ENCODE assay signal across 1 cellular context in genomic region chr1:41516168-41516961, GRCh38.
A peak's percentile ranks its signal among the peaks of the same experiment; 100 is the strongest.
TF ChIP-seq lines count a peak whose summit lies in the region.

No MANE protein-coding gene starts in this region.

TF ChIP-seq in HepG2, 621 proteins besides CTCF, POLR2A, EP300 and RAD21 (continued from another document and continues in another):
- TF ChIP-seq ZNF687 (CRISPR knock-in tag; IDR thresholded peaks at IDR 0.05) (peak; percentile 55), ZNF143 (CRISPR knock-in tag; IDR thresholded peaks at IDR 0.05) (no peak), EEA1 (CRISPR knock-in tag; IDR thresholded peaks at IDR 0.05; ENCODE audit: borderline replicate concordance) (no peak), KDM2A (CRISPR knock-in tag; IDR thresholded peaks at IDR 0.05; ENCODE audit: borderline replicate concordance, low read depth) (peak; percentile 58; the same call in 1 of the 2 replicates), ZNF207 (IDR thresholded peaks at IDR 0.05; ENCODE audit: borderline replicate concordance) (no peak), BCL6 (CRISPR knock-in tag; IDR thresholded peaks at IDR 0.05) (no peak), ZNF776 (CRISPR knock-in tag; IDR thresholded peaks at IDR 0.05) (no peak), TEAD3 (CRISPR knock-in tag; optimal IDR thresholded peaks at IDR 0.05; ENCODE audit: borderline replicate concordance) (peak; percentile 38), SOX6 (IDR thresholded peaks at IDR 0.05) (no peak), SOX6 (CRISPR knock-in tag; IDR thresholded peaks at IDR 0.05) (no peak), ZFX (CRISPR knock-in tag; IDR thresholded peaks at IDR 0.05; ENCODE audit: low read depth) (no peak), ZNF782 (CRISPR knock-in tag; IDR thresholded peaks at IDR 0.05; ENCODE audit: borderline replicate concordance) (no peak), SALL2 (CRISPR knock-in tag; IDR thresholded peaks at IDR 0.05) (peak; percentile 51; the same call in 1 of the 2 replicates), ZBTB20 (CRISPR knock-in tag; IDR thresholded peaks at IDR 0.05; ENCODE audit: borderline replicate concordance, low read depth) (no peak), AFF4 (CRISPR knock-in tag; IDR thresholded peaks at IDR 0.05) (no peak), BORCS8-MEF2B (CRISPR knock-in tag; IDR thresholded peaks at IDR 0.05) (0 out of 2 replicates have a peak, but pooled peaks have one; percentile 35), ZSCAN20 (CRISPR knock-in tag; IDR thresholded peaks at IDR 0.05; ENCODE audit: borderline replicate concordance) (no peak), ZNF296 (CRISPR knock-in tag; conservative IDR thresholded peaks at IDR 0.05) (no peak), ZBTB46 (CRISPR knock-in tag; IDR thresholded peaks at IDR 0.05; ENCODE audit: borderline replicate concordance) (no peak), SOX13 (IDR thresholded peaks at IDR 0.05) (no peak), SOX13 (CRISPR knock-in tag; conservative IDR thresholded peaks at IDR 0.05 in 1 of 2, IDR thresholded peaks at IDR 0.05 in 1 of 2) (no peak), KLF11 (CRISPR knock-in tag; IDR thresholded peaks at IDR 0.05) (no peak), REPIN1 (CRISPR knock-in tag; IDR thresholded peaks at IDR 0.05; ENCODE audit: borderline replicate concordance, low read depth) (no peak), NFE2L2 (IDR thresholded peaks at IDR 0.05; ENCODE audit: low read length) (no peak), ZNF10 (CRISPR knock-in tag; IDR thresholded peaks at IDR 0.05; ENCODE audit: borderline replicate concordance, low read depth) (no peak), SP2 (CRISPR knock-in tag; IDR thresholded peaks at IDR 0.05) (no peak), GABPB1 (CRISPR knock-in tag; IDR thresholded peaks at IDR 0.05) (peak; percentile 64; the same call in 1 of the 2 replicates), ZBTB8A (CRISPR knock-in tag; IDR thresholded peaks at IDR 0.05; ENCODE audit: borderline replicate concordance, low read depth) (no peak)
- TF ChIP-seq, protein P1, sequence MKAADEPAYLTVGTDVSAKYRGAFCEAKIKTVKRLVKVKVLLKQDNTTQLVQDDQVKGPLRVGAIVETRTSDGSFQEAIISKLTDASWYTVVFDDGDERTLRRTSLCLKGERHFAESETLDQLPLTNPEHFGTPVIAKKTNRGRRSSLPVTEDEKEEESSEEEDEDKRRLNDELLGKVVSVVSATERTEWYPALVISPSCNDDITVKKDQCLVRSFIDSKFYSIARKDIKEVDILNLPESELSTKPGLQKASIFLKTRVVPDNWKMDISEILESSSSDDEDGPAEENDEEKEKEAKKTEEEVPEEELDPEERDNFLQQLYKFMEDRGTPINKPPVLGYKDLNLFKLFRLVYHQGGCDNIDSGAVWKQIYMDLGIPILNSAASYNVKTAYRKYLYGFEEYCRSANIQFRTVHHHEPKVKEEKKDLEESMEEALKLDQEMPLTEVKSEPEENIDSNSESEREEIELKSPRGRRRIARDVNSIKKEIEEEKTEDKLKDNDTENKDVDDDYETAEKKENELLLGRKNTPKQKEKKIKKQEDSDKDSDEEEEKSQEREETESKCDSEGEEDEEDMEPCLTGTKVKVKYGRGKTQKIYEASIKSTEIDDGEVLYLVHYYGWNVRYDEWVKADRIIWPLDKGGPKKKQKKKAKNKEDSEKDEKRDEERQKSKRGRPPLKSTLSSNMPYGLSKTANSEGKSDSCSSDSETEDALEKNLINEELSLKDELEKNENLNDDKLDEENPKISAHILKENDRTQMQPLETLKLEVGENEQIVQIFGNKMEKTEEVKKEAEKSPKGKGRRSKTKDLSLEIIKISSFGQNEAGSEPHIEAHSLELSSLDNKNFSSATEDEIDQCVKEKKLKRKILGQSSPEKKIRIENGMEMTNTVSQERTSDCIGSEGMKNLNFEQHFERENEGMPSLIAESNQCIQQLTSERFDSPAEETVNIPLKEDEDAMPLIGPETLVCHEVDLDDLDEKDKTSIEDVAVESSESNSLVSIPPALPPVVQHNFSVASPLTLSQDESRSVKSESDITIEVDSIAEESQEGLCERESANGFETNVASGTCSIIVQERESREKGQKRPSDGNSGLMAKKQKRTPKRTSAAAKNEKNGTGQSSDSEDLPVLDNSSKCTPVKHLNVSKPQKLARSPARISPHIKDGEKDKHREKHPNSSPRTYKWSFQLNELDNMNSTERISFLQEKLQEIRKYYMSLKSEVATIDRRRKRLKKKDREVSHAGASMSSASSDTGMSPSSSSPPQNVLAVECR (CRISPR knock-in tag; IDR thresholded peaks at IDR 0.05; ENCODE audit: borderline replicate concordance): no peak
- TF ChIP-seq, protein P2, sequence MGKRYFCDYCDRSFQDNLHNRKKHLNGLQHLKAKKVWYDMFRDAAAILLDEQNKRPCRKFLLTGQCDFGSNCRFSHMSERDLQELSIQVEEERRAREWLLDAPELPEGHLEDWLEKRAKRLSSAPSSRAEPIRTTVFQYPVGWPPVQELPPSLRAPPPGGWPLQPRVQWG (CRISPR knock-in tag; IDR thresholded peaks at IDR 0.05; ENCODE audit: borderline replicate concordance, low read depth): no peak
- TF ChIP-seq, protein P3, sequence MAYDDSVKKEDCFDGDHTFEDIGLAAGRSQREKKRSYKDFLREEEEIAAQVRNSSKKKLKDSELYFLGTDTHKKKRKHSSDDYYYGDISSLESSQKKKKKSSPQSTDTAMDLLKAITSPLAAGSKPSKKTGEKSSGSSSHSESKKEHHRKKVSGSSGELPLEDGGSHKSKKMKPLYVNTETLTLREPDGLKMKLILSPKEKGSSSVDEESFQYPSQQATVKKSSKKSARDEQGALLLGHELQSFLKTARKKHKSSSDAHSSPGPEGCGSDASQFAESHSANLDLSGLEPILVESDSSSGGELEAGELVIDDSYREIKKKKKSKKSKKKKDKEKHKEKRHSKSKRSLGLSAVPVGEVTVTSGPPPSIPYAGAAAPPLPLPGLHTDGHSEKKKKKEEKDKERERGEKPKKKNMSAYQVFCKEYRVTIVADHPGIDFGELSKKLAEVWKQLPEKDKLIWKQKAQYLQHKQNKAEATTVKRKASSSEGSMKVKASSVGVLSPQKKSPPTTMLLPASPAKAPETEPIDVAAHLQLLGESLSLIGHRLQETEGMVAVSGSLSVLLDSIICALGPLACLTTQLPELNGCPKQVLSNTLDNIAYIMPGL (CRISPR knock-in tag; IDR thresholded peaks at IDR 0.05; ENCODE audit: borderline replicate concordance in 1 of 2, low read depth in 1 of 2): peak; percentile 39 to 49; a peak in 1 of 4 replicates
- TF ChIP-seq, protein P4, sequence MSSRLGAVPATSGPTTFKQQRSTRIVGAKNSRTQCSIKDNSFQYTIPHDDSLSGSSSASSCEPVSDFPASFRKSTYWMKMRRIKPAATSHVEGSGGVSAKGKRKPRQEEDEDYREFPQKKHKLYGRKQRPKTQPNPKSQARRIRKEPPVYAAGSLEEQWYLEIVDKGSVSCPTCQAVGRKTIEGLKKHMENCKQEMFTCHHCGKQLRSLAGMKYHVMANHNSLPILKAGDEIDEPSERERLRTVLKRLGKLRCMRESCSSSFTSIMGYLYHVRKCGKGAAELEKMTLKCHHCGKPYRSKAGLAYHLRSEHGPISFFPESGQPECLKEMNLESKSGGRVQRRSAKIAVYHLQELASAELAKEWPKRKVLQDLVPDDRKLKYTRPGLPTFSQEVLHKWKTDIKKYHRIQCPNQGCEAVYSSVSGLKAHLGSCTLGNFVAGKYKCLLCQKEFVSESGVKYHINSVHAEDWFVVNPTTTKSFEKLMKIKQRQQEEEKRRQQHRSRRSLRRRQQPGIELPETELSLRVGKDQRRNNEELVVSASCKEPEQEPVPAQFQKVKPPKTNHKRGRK (CRISPR knock-in tag; IDR thresholded peaks at IDR 0.05): no peak
- TF ChIP-seq, protein P5, sequence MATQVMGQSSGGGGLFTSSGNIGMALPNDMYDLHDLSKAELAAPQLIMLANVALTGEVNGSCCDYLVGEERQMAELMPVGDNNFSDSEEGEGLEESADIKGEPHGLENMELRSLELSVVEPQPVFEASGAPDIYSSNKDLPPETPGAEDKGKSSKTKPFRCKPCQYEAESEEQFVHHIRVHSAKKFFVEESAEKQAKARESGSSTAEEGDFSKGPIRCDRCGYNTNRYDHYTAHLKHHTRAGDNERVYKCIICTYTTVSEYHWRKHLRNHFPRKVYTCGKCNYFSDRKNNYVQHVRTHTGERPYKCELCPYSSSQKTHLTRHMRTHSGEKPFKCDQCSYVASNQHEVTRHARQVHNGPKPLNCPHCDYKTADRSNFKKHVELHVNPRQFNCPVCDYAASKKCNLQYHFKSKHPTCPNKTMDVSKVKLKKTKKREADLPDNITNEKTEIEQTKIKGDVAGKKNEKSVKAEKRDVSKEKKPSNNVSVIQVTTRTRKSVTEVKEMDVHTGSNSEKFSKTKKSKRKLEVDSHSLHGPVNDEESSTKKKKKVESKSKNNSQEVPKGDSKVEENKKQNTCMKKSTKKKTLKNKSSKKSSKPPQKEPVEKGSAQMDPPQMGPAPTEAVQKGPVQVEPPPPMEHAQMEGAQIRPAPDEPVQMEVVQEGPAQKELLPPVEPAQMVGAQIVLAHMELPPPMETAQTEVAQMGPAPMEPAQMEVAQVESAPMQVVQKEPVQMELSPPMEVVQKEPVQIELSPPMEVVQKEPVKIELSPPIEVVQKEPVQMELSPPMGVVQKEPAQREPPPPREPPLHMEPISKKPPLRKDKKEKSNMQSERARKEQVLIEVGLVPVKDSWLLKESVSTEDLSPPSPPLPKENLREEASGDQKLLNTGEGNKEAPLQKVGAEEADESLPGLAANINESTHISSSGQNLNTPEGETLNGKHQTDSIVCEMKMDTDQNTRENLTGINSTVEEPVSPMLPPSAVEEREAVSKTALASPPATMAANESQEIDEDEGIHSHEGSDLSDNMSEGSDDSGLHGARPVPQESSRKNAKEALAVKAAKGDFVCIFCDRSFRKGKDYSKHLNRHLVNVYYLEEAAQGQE (IDR thresholded peaks at IDR 0.05; ENCODE audit: borderline replicate concordance in 1 of 2, low read depth in 1 of 2, low read length in 2 of 2): peak; percentile 34 to 84
- TF ChIP-seq, protein P6, sequence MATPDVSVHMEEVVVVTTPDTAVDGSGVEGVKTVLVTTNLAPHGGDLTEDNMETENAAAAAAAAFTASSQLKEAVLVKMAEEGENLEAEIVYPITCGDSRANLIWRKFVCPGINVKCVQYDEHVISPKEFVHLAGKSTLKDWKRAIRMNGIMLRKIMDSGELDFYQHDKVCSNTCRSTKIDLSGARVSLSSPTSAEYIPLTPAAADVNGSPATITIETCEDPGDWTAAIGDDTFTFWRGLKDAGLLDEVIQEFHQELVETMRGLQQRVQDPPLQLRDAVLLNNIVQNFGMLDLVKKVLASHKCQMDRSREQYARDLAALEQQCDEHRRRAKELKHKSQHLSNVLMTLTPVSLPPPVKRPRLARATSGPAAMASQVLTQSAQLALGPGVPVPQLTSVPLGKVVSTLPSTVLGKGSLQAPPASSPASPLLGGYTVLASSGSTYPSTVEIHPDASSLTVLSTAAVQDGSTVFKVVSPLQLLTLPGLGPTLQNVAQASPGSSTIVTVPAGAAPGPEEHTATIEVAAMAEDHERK (CRISPR knock-in tag; IDR thresholded peaks at IDR 0.05; ENCODE audit: low read depth): no peak
